15 cellular contexts compared by ENCODE assay signal in the genomic region with DNA sequence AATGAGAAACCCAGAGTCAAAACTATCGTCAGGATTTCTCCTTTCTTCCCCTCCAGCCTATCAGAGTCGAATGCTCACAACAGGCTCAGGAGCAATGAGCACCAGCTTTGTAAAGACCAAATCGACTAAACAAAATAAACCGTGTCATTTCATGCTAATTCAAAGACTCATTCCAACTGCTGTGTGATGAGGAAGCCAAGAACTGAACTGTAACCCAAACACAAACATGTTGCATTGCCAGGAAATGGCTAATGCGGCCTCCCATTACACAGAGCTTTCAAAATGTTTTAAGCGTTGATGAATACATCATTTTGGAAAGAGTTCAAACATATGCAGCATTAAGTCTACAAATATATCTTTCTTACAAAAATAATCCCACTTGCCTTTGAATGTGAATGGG.
DNase-seq lines count a peak whose midpoint lies in the region; ATAC-seq and TF ChIP-seq lines count a peak whose summit lies in the region.
"Had no signal": no experiment of that assay in that cellular context is flagged by ENCODE, and none has a peak within 500 bp of the region (broad histone marks: within the 10 kb centered on the region; RNA-seq: fewer than 3 reads in every experiment).

No MANE protein-coding gene starts in this region.

- ATAC-seq in WTC11, result no peak
- no peak for ATAC-seq in HG03521 (IDR thresholded peaks at IDR 0.05; ENCODE audit: unreplicated experiment)
- no peak for ATAC-seq in HG03565 (IDR thresholded peaks at IDR 0.05; ENCODE audit: unreplicated experiment)
- ATAC-seq: gastroesophageal sphincter; lower lobe of right lung; natural killer cell treated with Interleukin-12 subunit alpha and Interleukin-12 subunit beta and Interleukin-15 and Interleukin-18, amount 100 ng/mL, for 72 hours had no signal

- peaks cover 10% of the 10 kb centered on the region for H3K36me3 Mint-ChIP-seq in WTC11
- no peaks in the 10 kb centered on the region for H3K36me3 Mint-ChIP-seq in T-helper 2 cell treated with Interferon-gamma antibody and Interleukin-4, amounts not matched to agents 5 μg/mL and 100 μg/mL, for 36 hours (ENCODE audit: low read depth)
- H3K36me3 Mint-ChIP-seq: natural killer cell treated with Interleukin-12 subunit alpha and Interleukin-12 subunit beta and Interleukin-15 and Interleukin-18, amount 100 ng/mL, for 72 hours had no signal

- H3K27ac Mint-ChIP-seq in WTC11, result no peak overlapping the region
- H3K27ac Mint-ChIP-seq in T-helper 2 cell treated with Interferon-gamma antibody and Interleukin-4, amounts not matched to agents 5 μg/mL and 100 μg/mL, for 36 hours, result no peak overlapping the region
- H3K27ac Mint-ChIP-seq: activated CD4-positive, alpha-beta memory T cell treated with anti-CD3 and anti-CD28 coated beads, Interleukin-2, amount 10 ng/mL, durations not matched to agents 7 days and 5 days; natural killer cell treated with Interleukin-12 subunit alpha and Interleukin-12 subunit beta and Interleukin-15 and Interleukin-18, amount 100 ng/mL, for 72 hours had no signal

- DNase-seq in EL, result peak; percentile 2
- peak; percentile 63 for DNase-seq in NCI-H1694 (lab: John Stamatoyannopoulos, UW)
- DNase-seq in cerebellar cortex (ENCODE audit: low spot score), result peak; percentile 6
- no peak for DNase-seq in WTC11 (ENCODE audit: low spot score)
- DNase-seq in T-helper 2 cell treated with Interferon-gamma antibody and Interleukin-4, amounts not matched to agents 5 μg/mL and 100 μg/mL, for 36 hours (ENCODE audit: low spot score), result no peak
- DNase-seq: activated CD4-positive, alpha-beta memory T cell treated with anti-CD3 and anti-CD28 coated beads, Interleukin-2, amount 10 ng/mL, durations not matched to agents 7 days and 5 days; cerebellar nuclear complex; lower lobe of right lung; stimulated activated CD4-positive, alpha-beta T cell treated with anti-CD3 and anti-CD28 coated beads, Interleukin-1b, Interleukin-23, amount 100 ng/mL, for 48 hours had no signal

- no peaks in the 10 kb centered on the region for H3K27me3 ChIP-seq in neuron (ENCODE audit: insufficient read depth, low read length)
- H3K27me3 ChIP-seq: gastroesophageal sphincter, right atrium auricular region had no signal

- no peaks in the 10 kb centered on the region for H3K4me1 Mint-ChIP-seq in WTC11
- no peaks in the 10 kb centered on the region for H3K4me1 Mint-ChIP-seq in T-helper 2 cell treated with Interferon-gamma antibody and Interleukin-4, amounts not matched to agents 5 μg/mL and 100 μg/mL, for 36 hours (ENCODE audit: low read depth)
- H3K4me1 Mint-ChIP-seq: activated CD4-positive, alpha-beta memory T cell treated with anti-CD3 and anti-CD28 coated beads, Interleukin-2, amount 10 ng/mL, durations not matched to agents 7 days and 5 days had no signal

- H3K27me3 Mint-ChIP-seq in WTC11 (ENCODE audit: low read depth), result no peaks in the 10 kb centered on the region; the same call in 1 of the 2 replicates
- H3K27me3 Mint-ChIP-seq in T-helper 2 cell treated with Interferon-gamma antibody and Interleukin-4, amounts not matched to agents 5 μg/mL and 100 μg/mL, for 36 hours (ENCODE audit: low read depth), result no peaks in the 10 kb centered on the region
- H3K27me3 Mint-ChIP-seq: activated CD4-positive, alpha-beta memory T cell treated with anti-CD3 and anti-CD28 coated beads, Interleukin-2, amount 10 ng/mL, durations not matched to agents 7 days and 5 days; natural killer cell treated with Interleukin-12 subunit alpha and Interleukin-12 subunit beta and Interleukin-15 and Interleukin-18, amount 100 ng/mL, for 72 hours had no signal

- H3K4me3 ChIP-seq in neuron (ENCODE audit: low read length), result no peak overlapping the region
- H3K4me3 ChIP-seq: gastroesophageal sphincter, lower lobe of right lung, right atrium auricular region had no signal

- H2AFZ ChIP-seq in neuron (ENCODE audit: low read depth, low read length), result peak overlapping the region; percentile 10

- no peaks in the 10 kb centered on the region for H3K36me3 ChIP-seq in neuron (ENCODE audit: insufficient read depth, low read length)
- H3K36me3 ChIP-seq: gastroesophageal sphincter, lower lobe of right lung, right atrium auricular region had no signal

- TF ChIP-seq CTCF in WTC11 (IDR thresholded peaks at IDR 0.05), result no peak

- H3K9me3 ChIP-seq in neuron (ENCODE audit: low read length), result no peaks in the 10 kb centered on the region

- peaks cover 10% of the 10 kb centered on the region for H3K4me1 ChIP-seq in neuron (ENCODE audit: insufficient read depth, low read length)
- H3K4me1 ChIP-seq: lower lobe of right lung, right atrium auricular region had no signal

- CTCF ChIA-PET in WTC11 (lab: Charles Lee), result interaction anchor here (2.5 kb wide), 1 partner anchor 517 kb away, joined by 8 read pairs; no protein-coding TSS in a partner anchor

- peaks cover 23% of the 10 kb centered on the region for H3K9me3 Mint-ChIP-seq in WTC11
- H3K9me3 Mint-ChIP-seq in T-helper 2 cell treated with Interferon-gamma antibody and Interleukin-4, amounts not matched to agents 5 μg/mL and 100 μg/mL, for 36 hours, result peaks cover 8% of the 10 kb centered on the region

- POLR2A ChIA-PET in WTC11 (lab: Charles Lee), result no interaction called here

- H3K4me3 Mint-ChIP-seq in WTC11, result no peak overlapping the region
- no peak overlapping the region for H3K4me3 Mint-ChIP-seq in T-helper 2 cell treated with Interferon-gamma antibody and Interleukin-4, amounts not matched to agents 5 μg/mL and 100 μg/mL, for 36 hours
- H3K4me3 Mint-ChIP-seq: activated CD4-positive, alpha-beta memory T cell treated with anti-CD3 and anti-CD28 coated beads, Interleukin-2, amount 10 ng/mL, durations not matched to agents 7 days and 5 days; natural killer cell treated with Interleukin-12 subunit alpha and Interleukin-12 subunit beta and Interleukin-15 and Interleukin-18, amount 100 ng/mL, for 72 hours had no signal

TF ChIP-seq in WTC11, 78 proteins besides CTCF, POLR2A, EP300 and RAD21:
- TF ChIP-seq ELF4 (CRISPR knock-in tag; IDR thresholded peaks at IDR 0.05; ENCODE audit: low read depth) (no peak), SOX15 (CRISPR knock-in tag; IDR thresholded peaks at IDR 0.05) (no peak), GRHL2 (CRISPR knock-in tag; IDR thresholded peaks at IDR 0.05; ENCODE audit: insufficient replicate concordance, severe bottlenecking) (no peak), FOXK1 (CRISPR knock-in tag; IDR thresholded peaks at IDR 0.05) (no peak), USF1 (CRISPR knock-in tag; IDR thresholded peaks at IDR 0.05) (no peak)
- TF ChIP-seq, protein P1, sequence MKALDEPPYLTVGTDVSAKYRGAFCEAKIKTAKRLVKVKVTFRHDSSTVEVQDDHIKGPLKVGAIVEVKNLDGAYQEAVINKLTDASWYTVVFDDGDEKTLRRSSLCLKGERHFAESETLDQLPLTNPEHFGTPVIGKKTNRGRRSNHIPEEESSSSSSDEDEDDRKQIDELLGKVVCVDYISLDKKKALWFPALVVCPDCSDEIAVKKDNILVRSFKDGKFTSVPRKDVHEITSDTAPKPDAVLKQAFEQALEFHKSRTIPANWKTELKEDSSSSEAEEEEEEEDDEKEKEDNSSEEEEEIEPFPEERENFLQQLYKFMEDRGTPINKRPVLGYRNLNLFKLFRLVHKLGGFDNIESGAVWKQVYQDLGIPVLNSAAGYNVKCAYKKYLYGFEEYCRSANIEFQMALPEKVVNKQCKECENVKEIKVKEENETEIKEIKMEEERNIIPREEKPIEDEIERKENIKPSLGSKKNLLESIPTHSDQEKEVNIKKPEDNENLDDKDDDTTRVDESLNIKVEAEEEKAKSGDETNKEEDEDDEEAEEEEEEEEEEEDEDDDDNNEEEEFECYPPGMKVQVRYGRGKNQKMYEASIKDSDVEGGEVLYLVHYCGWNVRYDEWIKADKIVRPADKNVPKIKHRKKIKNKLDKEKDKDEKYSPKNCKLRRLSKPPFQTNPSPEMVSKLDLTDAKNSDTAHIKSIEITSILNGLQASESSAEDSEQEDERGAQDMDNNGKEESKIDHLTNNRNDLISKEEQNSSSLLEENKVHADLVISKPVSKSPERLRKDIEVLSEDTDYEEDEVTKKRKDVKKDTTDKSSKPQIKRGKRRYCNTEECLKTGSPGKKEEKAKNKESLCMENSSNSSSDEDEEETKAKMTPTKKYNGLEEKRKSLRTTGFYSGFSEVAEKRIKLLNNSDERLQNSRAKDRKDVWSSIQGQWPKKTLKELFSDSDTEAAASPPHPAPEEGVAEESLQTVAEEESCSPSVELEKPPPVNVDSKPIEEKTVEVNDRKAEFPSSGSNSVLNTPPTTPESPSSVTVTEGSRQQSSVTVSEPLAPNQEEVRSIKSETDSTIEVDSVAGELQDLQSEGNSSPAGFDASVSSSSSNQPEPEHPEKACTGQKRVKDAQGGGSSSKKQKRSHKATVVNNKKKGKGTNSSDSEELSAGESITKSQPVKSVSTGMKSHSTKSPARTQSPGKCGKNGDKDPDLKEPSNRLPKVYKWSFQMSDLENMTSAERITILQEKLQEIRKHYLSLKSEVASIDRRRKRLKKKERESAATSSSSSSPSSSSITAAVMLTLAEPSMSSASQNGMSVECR (CRISPR knock-in tag; IDR thresholded peaks at IDR 0.05; ENCODE audit: borderline replicate concordance), result no peak

Comparison
In these comparisons a context has a peak if more than half of its experiments do, and no peak if none do; other contexts are left out.
1. DNase-seq: peak in EL (single experiment), NCI-H1694 (single experiment) and cerebellar cortex (single experiment); none in WTC11 (single experiment) and T-helper 2 cell treated with Interferon-gamma antibody and Interleukin-4, amounts not matched to agents 5 μg/mL and 100 μg/mL, for 36 hours (single experiment).